ENCODE assay signal across 10 cellular contexts in genomic region chr5:28473531-28474107, GRCh38.
A peak's percentile ranks its signal among the peaks of the same experiment; 100 is the strongest.
DNase-seq lines count a peak whose midpoint lies in the region; TF ChIP-seq lines count a peak whose summit lies in the region.
"Had no signal": no experiment of that assay in that cellular context is flagged by ENCODE, and none has a peak within 500 bp of the region (broad histone marks: within the 10 kb centered on the region; RNA-seq: fewer than 3 reads in every experiment).

No MANE protein-coding gene starts in this region.

- CTCF ChIA-PET in OCI-LY7 (lab: Charles Lee; ENCODE audit: unreplicated experiment), result no interaction called here

- intact Hi-C loops in OCI-LY7 (cut with micrococcal nuclease; ENCODE audit: unreplicated experiment), result no loop called here

- H3K4me2 ChIP-seq in OCI-LY7 (ENCODE audit: low read length) (no peak overlapping the region), smooth muscle cell (no peak overlapping the region)

- POLR2A ChIA-PET in OCI-LY7 (lab: Charles Lee), result interaction anchor here (0.6 kb wide), 1 partner anchor 269 kb away, joined by 3 read pairs; no protein-coding TSS in a partner anchor

- H3K27ac ChIP-seq in OCI-LY7 (ENCODE audit: low read depth, low read length, poor library complexity, severe bottlenecking) (no peak overlapping the region), smooth muscle cell (ENCODE audit: low read depth) (no peak overlapping the region)

- H2AFZ ChIP-seq in OCI-LY7 (ENCODE audit: low read length) (no peak overlapping the region), smooth muscle cell (ENCODE audit: low read depth) (no peak overlapping the region)

- 45% methylated on average over 4 of the region's 4 CpGs for WGBS in smooth muscle cell (ENCODE audit: low lambda C conversion rate)

- H3K4me3 ChIP-seq in OCI-LY7 (ENCODE audit: low read depth, low read length, poor library complexity, severe bottlenecking) (no peak overlapping the region), epithelial cell of proximal tubule (ENCODE audit: low read depth, low read length) (no peak overlapping the region), smooth muscle cell (no peak overlapping the region)

- H3K36me3 ChIP-seq in OCI-LY7 (ENCODE audit: insufficient read depth, low read length), result no peaks in the 10 kb centered on the region
- no peaks in the 10 kb centered on the region for H3K36me3 ChIP-seq in smooth muscle cell (ENCODE audit: low read depth)

- TF ChIP-seq CTCF in OCI-LY7 (conservative IDR thresholded peaks at IDR 0.05; ENCODE audit: low read length) (peak; percentile 55), epithelial cell of proximal tubule (conservative IDR thresholded peaks at IDR 0.05; ENCODE audit: low read depth, low read length) (peak; percentile 56), smooth muscle cell (IDR thresholded peaks at IDR 0.05; ENCODE audit: borderline replicate concordance, insufficient read depth, poor library complexity, severe bottlenecking) (peak; percentile 29)

- BruUV-seq in OCI-LY7 (replicated peaks; lab: Mats Ljungman, UMichigan), result no TSS peak

- H4K20me1 ChIP-seq in OCI-LY7 (ENCODE audit: insufficient read depth, low read length) (no peaks in the 10 kb centered on the region), smooth muscle cell (ENCODE audit: low read depth) (no peaks in the 10 kb centered on the region)

- no peaks in the 10 kb centered on the region for H3K4me1 ChIP-seq in OCI-LY7 (ENCODE audit: insufficient read depth, low read length, poor library complexity, severe bottlenecking)
- H3K4me1 ChIP-seq in smooth muscle cell (ENCODE audit: low read depth), result no peaks in the 10 kb centered on the region

- H3K79me2 ChIP-seq in OCI-LY7 (ENCODE audit: insufficient read depth, low read depth, low read length) (no peaks in the 10 kb centered on the region), smooth muscle cell (ENCODE audit: low read depth) (no peaks in the 10 kb centered on the region)

- no peaks in the 10 kb centered on the region for H3K27me3 ChIP-seq in smooth muscle cell (ENCODE audit: low read depth)

- H3K9ac ChIP-seq in smooth muscle cell (ENCODE audit: low read depth), result no peak overlapping the region

- no peaks in the 10 kb centered on the region for H3F3A ChIP-seq in smooth muscle cell (ENCODE audit: low read depth)

- no peaks in the 10 kb centered on the region for H3K9me2 ChIP-seq in OCI-LY7 (ENCODE audit: insufficient read depth, low read length)

- H3K9me3 ChIP-seq in OCI-LY7 (ENCODE audit: low read length) (no peaks in the 10 kb centered on the region), smooth muscle cell (replicated peaks; ENCODE audit: low read depth) (no peaks in the 10 kb centered on the region)

- DNase-seq in NCI-H524 (lab: John Stamatoyannopoulos, UW), result peak; percentile 15 to 41
- DNase-seq in NCI-H524 treated with DMSO at 0.1 percent for 48 hours (lab: John Stamatoyannopoulos, UW), result no peak
- peak; percentile 1 for DNase-seq in OCI-LY7 (ENCODE audit: low spot score)
- DNase-seq in epithelial cell of proximal tubule (ENCODE audit: low read depth), result no peak
- no peak for DNase-seq in smooth muscle cell (lab: John Stamatoyannopoulos, UW; ENCODE audit: unreplicated experiment)
- no peak for DNase-seq in activated CD8-positive, alpha-beta memory T cell treated with anti-CD3 and anti-CD28 coated beads for 24 hours
- no peak for DNase-seq in central memory CD4-positive, alpha-beta T cell
- DNase-seq in stimulated activated CD4-positive, alpha-beta T cell treated with anti-CD3 and anti-CD28 coated beads, Interleukin-15, amount 100 ng/mL, for 24 hours, result no peak
- DNase-seq: islet precursor cell, NCI-H1930 had no signal

Comparison
In these comparisons a context has a peak if more than half of its experiments do, and no peak if none do; other contexts are left out.
1. DNase-seq: peak in NCI-H524 (2 of 2) and OCI-LY7 (single experiment); none in NCI-H524 treated with DMSO at 0.1 percent for 48 hours (single experiment), epithelial cell of proximal tubule (single experiment), smooth muscle cell (single experiment), activated CD8-positive, alpha-beta memory T cell treated with anti-CD3 and anti-CD28 coated beads for 24 hours (single experiment), central memory CD4-positive, alpha-beta T cell (single experiment) and stimulated activated CD4-positive, alpha-beta T cell treated with anti-CD3 and anti-CD28 coated beads, Interleukin-15, amount 100 ng/mL, for 24 hours (single experiment).
2. Peak in every context shown above with its lines, with median percentiles within 50 percentile points of each other: CTCF ChIP-seq.